2 cellular contexts compared by ENCODE assay signal in the genomic region with DNA sequence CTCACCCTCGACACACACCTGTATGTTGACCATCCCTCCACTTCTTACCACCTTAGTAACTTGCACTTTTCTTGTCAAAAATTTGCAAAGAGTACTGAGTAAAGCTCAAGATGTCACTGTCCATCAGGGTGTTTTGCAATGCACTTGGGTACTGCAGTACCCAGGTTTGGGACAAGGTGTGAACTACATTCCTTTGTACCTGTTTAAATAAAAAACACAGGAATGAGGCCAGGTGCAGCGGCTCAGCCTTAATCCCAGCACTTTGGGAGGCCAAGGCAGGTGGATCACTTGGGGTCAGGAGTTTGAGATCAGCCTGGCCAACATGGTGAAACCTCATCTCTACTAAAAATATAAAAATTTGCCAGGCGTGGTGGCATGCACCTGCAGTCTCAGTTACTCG. TPM values are rescaled to one million over a fixed set of nuclear protein-coding genes. Genes with fewer than 3 reads are reported as not detected.
"Had no signal": no experiment of that assay in that cellular context is flagged by ENCODE, and none has a peak within 500 bp of the region (broad histone marks: within the 10 kb centered on the region; RNA-seq: fewer than 3 reads in every experiment).

No MANE protein-coding gene starts in this region.

RNA-seq across cellular contexts. Expression of a gene that starts 27.8 kb away (rescaled TPM):
- total RNA-seq: H4, HFFc6 had no signal
